22 cellular contexts compared by ENCODE assay signal in genomic region chr9:108213516-108213915, GRCh38.
DNase-seq lines count a peak whose midpoint lies in the region; ATAC-seq, FAIRE-seq and TF ChIP-seq lines count a peak whose summit lies in the region.
"Had no signal": no experiment of that assay in that cellular context is flagged by ENCODE, and none has a peak within 500 bp of the region (broad histone marks: within the 10 kb centered on the region; RNA-seq: fewer than 3 reads in every experiment).

No MANE protein-coding gene starts in this region.

- H3K4me3 Mint-ChIP-seq in naive B cell, result peak overlapping the region in 2 of 8 donors; percentile 2
- H3K4me3 Mint-ChIP-seq: CD8-positive, alpha-beta T cell had no signal

- H3K36me3 Mint-ChIP-seq in naive B cell, result no peaks in the 10 kb centered on the region
- H3K36me3 Mint-ChIP-seq: CD8-positive, alpha-beta T cell had no signal

- no peak overlapping the region for H3K4me3 ChIP-seq in heart right ventricle
- H3K4me3 ChIP-seq: GM23248, HAP-1 had no signal

- no peak for DNase-seq in GM12891 (ENCODE audit: insufficient read length, low spot score)
- peak; percentile 9 for DNase-seq in NAMALWA (ENCODE audit: low spot score)
- DNase-seq in OCI-M1 (lab: John Stamatoyannopoulos, UW), result peak; percentile 1
- DNase-seq in naive B cell, result peak; percentile 8
- no peak for DNase-seq in stimulated activated naive CD8-positive, alpha-beta T cell treated with anti-CD3 and anti-CD28 coated beads, Interleukin-15, Interleukin-2, amounts not matched to agents 100 U/mL and 50 U/mL, for 24 hours
- no peak for DNase-seq in activated effector memory CD4-positive, alpha-beta T cell treated with anti-CD3 and anti-CD28 coated beads, Interleukin-2, amount 50 U/mL, for 16 hours
- DNase-seq in heart right ventricle, result no peak
- DNase-seq: Calu3; CD8-positive, alpha-beta T cell; GF-D8; GM23248; NCI-H1105; NCI-H2081; NCI-H2171 treated with DMSO at 0.1 percent for 48 hours; NCI-H446; NCI-H69; NK-92 treated with Interleukin-12 subunit alpha and Interleukin-12 subunit beta, amount 100 ng/mL, for 24 hours had no signal

- H3K27me3 Mint-ChIP-seq in naive B cell, result peaks cover 3 to 11% (median 8%) of the 10 kb centered on the region in 3 donors

- peaks cover 0 to 1% (median 0%) of the 10 kb centered on the region in 11 donors for H3K9me3 ChIP-seq in heart right ventricle
- H3K9me3 ChIP-seq: HAP-1 had no signal

- peak overlapping the region in 4 of 6 donors; percentile 0 to 11 (median 1) for H3K27ac Mint-ChIP-seq in naive B cell
- H3K27ac Mint-ChIP-seq: CD8-positive, alpha-beta T cell had no signal

- H3K27me3 ChIP-seq in heart right ventricle, result no peaks in the 10 kb centered on the region

- FAIRE-seq in GM12891 (lab: Jason Lieb, UNC), result no peak
- FAIRE-seq: A204.1, GM19239 had no signal

- H3K36me3 ChIP-seq in heart right ventricle, result no peaks in the 10 kb centered on the region
- H3K36me3 ChIP-seq: HAP-1 had no signal

- TF ChIP-seq CTCF in heart right ventricle (IDR thresholded peaks at IDR 0.05), result no peak

- peak overlapping the region in 1 of 10 donors; percentile 57 for H3K27ac ChIP-seq in heart right ventricle
- H3K27ac ChIP-seq: GM23248 had no signal

- intact Hi-C loops in heart right ventricle (cut with DNase I), result no loop called here

- peaks cover 0 to 5% (median 0%) of the 10 kb centered on the region in 9 donors for H3K4me1 ChIP-seq in heart right ventricle

- WGBS in heart right ventricle, 2 donors, result 71 to 77% methylated on average over 2 of the region's 2 CpGs

- no peak for TF ChIP-seq POLR2A in GM12891 (IDR thresholded peaks at IDR 0.05; ENCODE audit: low read depth, low read length)

- H3K4me1 Mint-ChIP-seq in naive B cell, result peaks cover 6 to 18% (median 11%) of the 10 kb centered on the region in 3 donors

- ATAC-seq in naive B cell (ENCODE audit: low read depth in 2 of 2), result peak; percentile 52 to 71
- no peak for ATAC-seq in stimulated activated naive CD8-positive, alpha-beta T cell treated with anti-CD3 and anti-CD28 coated beads, Interleukin-15, Interleukin-2, amounts not matched to agents 100 U/mL and 50 U/mL, for 24 hours
- no peak for ATAC-seq in heart right ventricle
- no peak for ATAC-seq in HG03135 (IDR thresholded peaks at IDR 0.05; ENCODE audit: unreplicated experiment)
- ATAC-seq: CD8-positive, alpha-beta T cell; Panc1 had no signal

- H3K9me3 Mint-ChIP-seq in naive B cell, result peaks cover 0 to 8% (median 0%) of the 10 kb centered on the region in 7 donors

TF ChIP-seq in GM12891, 5 proteins besides CTCF, POLR2A, EP300 and RAD21:
- TF ChIP-seq PAX5 (IDR thresholded peaks at IDR 0.05; ENCODE audit: insufficient read depth, low read length, severe bottlenecking) (no peak), POU2F2 (IDR thresholded peaks at IDR 0.05; ENCODE audit: low read depth, low read length) (no peak), POLR2AphosphoS5 (IDR thresholded peaks at IDR 0.05; ENCODE audit: low read depth, low read length) (no peak), SPI1 (IDR thresholded peaks at IDR 0.05; ENCODE audit: low read depth, low read length) (peak; percentile 49; the same call in 1 of the 2 replicates)

Comparison
In these comparisons a context has a peak if more than half of its experiments do, and no peak if none do; other contexts are left out.
1. DNase-seq: peak in NAMALWA (single experiment), OCI-M1 (single experiment) and naive B cell (single experiment); none in GM12891 (single experiment), stimulated activated naive CD8-positive, alpha-beta T cell treated with anti-CD3 and anti-CD28 coated beads, Interleukin-15, Interleukin-2, amounts not matched to agents 100 U/mL and 50 U/mL, for 24 hours (single experiment), activated effector memory CD4-positive, alpha-beta T cell treated with anti-CD3 and anti-CD28 coated beads, Interleukin-2, amount 50 U/mL, for 16 hours (single experiment) and heart right ventricle (0 of 2).
2. ATAC-seq: peak in naive B cell (2 of 2); none in stimulated activated naive CD8-positive, alpha-beta T cell treated with anti-CD3 and anti-CD28 coated beads, Interleukin-15, Interleukin-2, amounts not matched to agents 100 U/mL and 50 U/mL, for 24 hours (single experiment), heart right ventricle (0 of 8) and HG03135 (single experiment).